8 cellular contexts compared by ENCODE assay signal in the genomic region with DNA sequence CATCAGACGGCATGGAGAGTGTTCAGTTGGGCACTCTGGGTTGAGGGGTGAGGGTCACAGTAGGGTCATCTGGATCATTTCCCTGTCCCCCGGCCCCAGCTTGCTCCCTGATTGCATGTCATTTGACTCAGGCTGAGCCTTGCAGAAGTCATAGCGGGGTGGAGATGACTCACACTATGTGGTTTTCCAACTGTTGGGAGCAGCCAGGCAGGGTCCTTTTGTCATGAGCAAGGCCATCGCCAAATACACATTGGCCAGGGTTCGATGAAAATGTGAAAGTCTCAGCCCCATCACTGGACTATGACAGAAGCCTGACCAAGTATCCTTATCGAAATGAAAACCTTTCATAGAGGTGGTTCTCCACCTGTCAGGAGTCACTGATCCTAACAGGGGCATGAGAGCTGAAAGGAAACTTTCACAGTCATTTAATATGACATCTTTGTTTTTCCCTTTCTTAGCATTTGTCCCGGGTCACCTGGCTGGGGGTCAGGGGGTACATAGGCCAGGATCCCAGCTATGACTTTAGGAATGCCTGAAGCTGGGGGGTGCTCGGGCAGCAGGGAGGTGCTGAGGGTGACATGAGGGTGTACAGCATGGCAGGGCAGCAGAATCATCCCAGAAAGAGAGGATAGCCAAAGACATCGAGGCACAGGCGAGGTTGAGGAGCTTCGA.
DNase-seq lines count a peak whose midpoint lies in the region; TF ChIP-seq lines count a peak whose summit lies in the region.

No MANE protein-coding gene starts in this region.

- H3K4me3 ChIP-seq in skeletal muscle tissue (ENCODE audit: low read length in 3 of 3) (no peak overlapping the region), WERI-Rb-1 (ENCODE audit: low read depth, low read length) (no peak overlapping the region)

- DNase-seq in GOT3 (lab: John Stamatoyannopoulos, UW) (peak; percentile 33), SIG-M5 (lab: John Stamatoyannopoulos, UW) (peak; percentile 28), fibroblast of gingiva (ENCODE audit: low read depth) (peak; percentile 68), SHP77 treated with DMSO at 0.1 percent for 48 hours (lab: John Stamatoyannopoulos, UW) (no peak), WERI-Rb-1 (no peak)
- no peak for DNase-seq in central memory CD4-positive, alpha-beta T cell
- DNase-seq in activated naive CD4-positive, alpha-beta T cell treated with anti-CD3 and anti-CD28 coated beads, Interleukin-2, amount 50 U/mL, for 16 hours = no peak

- H3K9ac ChIP-seq in skeletal muscle tissue (ENCODE audit: low read depth in 1 of 3, low read length in 3 of 3) = peak overlapping the region in 1 of 3 donors; percentile 26

- H3K27me3 ChIP-seq in skeletal muscle tissue (ENCODE audit: control insufficient read depth in 3 of 3, insufficient read depth in 3 of 3, low read length in 3 of 3) = no peaks in the 10 kb centered on the region
- H3K27me3 ChIP-seq in WERI-Rb-1 (ENCODE audit: insufficient read depth, low read depth, severe bottlenecking) = no peaks in the 10 kb centered on the region

- H3K27ac ChIP-seq in skeletal muscle tissue (ENCODE audit: low read depth, low read length) (peak overlapping the region; percentile 64), WERI-Rb-1 (no peak overlapping the region)

- H3K36me3 ChIP-seq in skeletal muscle tissue (ENCODE audit: control insufficient read depth in 3 of 3, insufficient read depth in 3 of 3, low read length in 3 of 3) (no peaks in the 10 kb centered on the region), WERI-Rb-1 (no peaks in the 10 kb centered on the region)

- peaks cover 67 to 78% (median 71%) of the 10 kb centered on the region in 3 donors for H3K4me1 ChIP-seq in skeletal muscle tissue (ENCODE audit: control insufficient read depth in 3 of 3, insufficient read depth in 3 of 3, low read length in 3 of 3)

- no peak for TF ChIP-seq CTCF in WERI-Rb-1 (IDR thresholded peaks at IDR 0.05; ENCODE audit: low read depth, low read length)

- H3K9me3 ChIP-seq in skeletal muscle tissue (ENCODE audit: control insufficient read depth in 3 of 3, low read length in 3 of 3) (no peaks in the 10 kb centered on the region), WERI-Rb-1 (ENCODE audit: severe bottlenecking) (no peaks in the 10 kb centered on the region)

Comparison
In these comparisons a context has a peak if more than half of its experiments do, and no peak if none do; other contexts are left out.
1. DNase-seq: peak in GOT3 (single experiment), SIG-M5 (single experiment) and fibroblast of gingiva (single experiment); none in SHP77 treated with DMSO at 0.1 percent for 48 hours (single experiment), WERI-Rb-1 (single experiment), central memory CD4-positive, alpha-beta T cell (single experiment) and activated naive CD4-positive, alpha-beta T cell treated with anti-CD3 and anti-CD28 coated beads, Interleukin-2, amount 50 U/mL, for 16 hours (single experiment).